9 cellular contexts compared by ENCODE assay signal in the genomic region with DNA sequence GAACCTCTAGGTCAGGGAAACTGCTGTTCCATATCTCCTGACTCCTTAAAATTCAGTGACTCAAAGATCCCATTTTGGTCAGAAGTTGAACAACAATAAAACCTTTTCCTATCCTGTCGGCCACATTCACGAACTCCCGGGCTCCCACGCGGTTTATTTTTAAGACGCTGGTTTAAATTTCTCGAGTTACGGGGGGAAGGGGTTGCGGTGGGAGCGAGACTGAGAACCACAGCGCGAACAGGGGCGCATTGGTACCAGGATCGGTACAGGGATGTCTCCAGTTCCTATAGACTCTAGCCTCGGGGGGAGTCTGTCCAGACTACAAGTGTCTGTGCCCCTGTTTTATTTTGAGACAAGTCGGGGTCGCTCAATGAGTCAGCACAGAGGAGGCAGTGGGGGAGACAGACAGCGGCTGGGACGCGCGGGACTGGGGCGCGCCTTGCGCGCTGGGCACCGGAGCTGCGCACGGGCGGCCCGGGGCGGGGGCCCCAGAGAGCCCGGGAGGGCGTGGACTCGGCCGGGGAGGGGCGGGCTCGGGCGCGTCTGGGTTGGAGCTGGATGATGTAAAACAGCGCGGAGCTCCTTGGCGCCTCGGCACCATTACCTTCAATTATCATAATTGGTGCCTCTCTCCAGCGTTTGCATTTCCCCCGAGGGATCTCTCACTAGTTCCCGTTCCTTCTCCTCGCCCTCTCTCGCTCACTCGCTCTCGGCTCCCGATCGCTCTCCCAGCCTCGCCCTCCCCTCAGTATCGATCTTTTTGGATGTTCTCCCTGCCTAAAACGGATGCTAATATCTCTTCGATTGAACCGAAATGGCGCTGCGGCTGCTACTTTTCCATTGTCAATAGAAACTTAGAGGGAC. TPM values are rescaled to one million over a fixed set of nuclear protein-coding genes. Genes with fewer than 3 reads are reported as not detected.
A peak's percentile ranks its signal among the peaks of the same experiment; 100 is the strongest.
DNase-seq lines count a peak whose midpoint lies in the region; ATAC-seq lines count a peak whose summit lies in the region.
"Had no signal": no experiment of that assay in that cellular context is flagged by ENCODE, and none has a peak within 500 bp of the region (broad histone marks: within the 10 kb centered on the region; RNA-seq: fewer than 3 reads in every experiment).

No MANE protein-coding gene starts in this region.

- ATAC-seq in effector memory CD8-positive, alpha-beta T cell (replicated peaks) = peak; percentile 85
- peak; percentile 90 for ATAC-seq in stimulated activated naive CD8-positive, alpha-beta T cell treated with anti-CD3 and anti-CD28 coated beads, Interleukin-15, amount 100 ng/mL, for 72 hours
- ATAC-seq in HG03342 (IDR thresholded peaks at IDR 0.05; ENCODE audit: unreplicated experiment) = no peak

- no peaks in the 10 kb centered on the region for H3K36me3 Mint-ChIP-seq in activated CD4-positive, alpha-beta T cell treated with anti-CD3 and anti-CD28 coated beads, Interleukin-2, amount 10 ng/mL, durations not matched to agents 24 days and 14 days (ENCODE audit: low read depth)
- peaks cover 4% of the 10 kb centered on the region for H3K36me3 Mint-ChIP-seq in effector memory CD8-positive, alpha-beta T cell (ENCODE audit: insufficient read depth)

- intact Hi-C loops in activated CD4-positive, alpha-beta T cell treated with anti-CD3 and anti-CD28 coated beads, Interleukin-2, amount 10 ng/mL, durations not matched to agents 24 days and 14 days (cut with micrococcal nuclease) = loop anchor here (2.0 to 10.0 kb wide), 2 partner anchors 322 to 466 kb away; no protein-coding TSS in a partner anchor

- H3K4me1 Mint-ChIP-seq in activated CD4-positive, alpha-beta T cell treated with anti-CD3 and anti-CD28 coated beads, Interleukin-2, amount 10 ng/mL, durations not matched to agents 24 days and 14 days = peaks cover 8% of the 10 kb centered on the region
- H3K4me1 Mint-ChIP-seq in effector memory CD8-positive, alpha-beta T cell (ENCODE audit: low read depth in 2 of 2) = peaks cover 7 to 14% of the 10 kb centered on the region in 2 donors
- H3K4me1 Mint-ChIP-seq in stimulated activated naive CD8-positive, alpha-beta T cell treated with anti-CD3 and anti-CD28 coated beads, Interleukin-15, amount 100 ng/mL, for 72 hours = peaks cover 15% of the 10 kb centered on the region

- peaks cover 56% of the 10 kb centered on the region for H3K27me3 Mint-ChIP-seq in activated CD4-positive, alpha-beta T cell treated with anti-CD3 and anti-CD28 coated beads, Interleukin-2, amount 10 ng/mL, durations not matched to agents 24 days and 14 days
- peaks cover 77 to 86% of the 10 kb centered on the region in 2 donors for H3K27me3 Mint-ChIP-seq in effector memory CD8-positive, alpha-beta T cell
- peaks cover 77% of the 10 kb centered on the region for H3K27me3 Mint-ChIP-seq in stimulated activated naive CD8-positive, alpha-beta T cell treated with anti-CD3 and anti-CD28 coated beads, Interleukin-15, amount 100 ng/mL, for 72 hours

- peaks cover 20% of the 10 kb centered on the region for H3K4me1 ChIP-seq in mesodermal cell (ENCODE audit: control insufficient read depth, insufficient read depth, low read length, poor library complexity, severe bottlenecking)

- peak; percentile 78 for DNase-seq in AG20443 (ENCODE audit: low spot score)
- peak; percentile 47 for DNase-seq in HuH-7.5 (ENCODE audit: low spot score)
- DNase-seq in activated CD4-positive, alpha-beta T cell treated with anti-CD3 and anti-CD28 coated beads, Interleukin-2, amount 10 ng/mL, durations not matched to agents 24 days and 14 days = peak; percentile 84
- peak in 2 of 3 experiments; percentile 35 to 37 for DNase-seq in effector memory CD8-positive, alpha-beta T cell
- DNase-seq in stimulated activated naive CD8-positive, alpha-beta T cell treated with anti-CD3 and anti-CD28 coated beads, Interleukin-15, amount 100 ng/mL, for 72 hours = peak; percentile 49 to 55
- DNase-seq in SKM-1 treated with dmso at 0.1 percent for 144 hours (lab: John Stamatoyannopoulos, UW; ENCODE audit: unreplicated experiment) = no peak

- peak overlapping the region; percentile 50 for H3K4me3 ChIP-seq in mesodermal cell (ENCODE audit: extremely low read depth, insufficient read depth, low read length, poor library complexity, severe bottlenecking)

- H3K36me3 ChIP-seq in mesodermal cell (ENCODE audit: control insufficient read depth, insufficient read depth, low read length) = no peaks in the 10 kb centered on the region

- H3K27ac Mint-ChIP-seq in activated CD4-positive, alpha-beta T cell treated with anti-CD3 and anti-CD28 coated beads, Interleukin-2, amount 10 ng/mL, durations not matched to agents 24 days and 14 days = no peak overlapping the region
- H3K27ac Mint-ChIP-seq in effector memory CD8-positive, alpha-beta T cell = no peak overlapping the region
- peak overlapping the region; percentile 11 to 15 for H3K27ac Mint-ChIP-seq in stimulated activated naive CD8-positive, alpha-beta T cell treated with anti-CD3 and anti-CD28 coated beads, Interleukin-15, amount 100 ng/mL, for 72 hours

- no peaks in the 10 kb centered on the region for H3K9me3 Mint-ChIP-seq in activated CD4-positive, alpha-beta T cell treated with anti-CD3 and anti-CD28 coated beads, Interleukin-2, amount 10 ng/mL, durations not matched to agents 24 days and 14 days
- H3K9me3 Mint-ChIP-seq in effector memory CD8-positive, alpha-beta T cell = no peaks in the 10 kb centered on the region
- no peaks in the 10 kb centered on the region for H3K9me3 Mint-ChIP-seq in stimulated activated naive CD8-positive, alpha-beta T cell treated with anti-CD3 and anti-CD28 coated beads, Interleukin-15, amount 100 ng/mL, for 72 hours

- H3K4me3 Mint-ChIP-seq in activated CD4-positive, alpha-beta T cell treated with anti-CD3 and anti-CD28 coated beads, Interleukin-2, amount 10 ng/mL, durations not matched to agents 24 days and 14 days = peak overlapping the region; percentile 81
- peak overlapping the region; percentile 62 to 75 for H3K4me3 Mint-ChIP-seq in effector memory CD8-positive, alpha-beta T cell
- H3K4me3 Mint-ChIP-seq in stimulated activated naive CD8-positive, alpha-beta T cell treated with anti-CD3 and anti-CD28 coated beads, Interleukin-15, amount 100 ng/mL, for 72 hours = peak overlapping the region; percentile 88 to 92

- peak overlapping the region; percentile 95 for H3K27ac ChIP-seq in mesodermal cell (ENCODE audit: low read depth, low read length, severe bottlenecking)
- H3K27ac ChIP-seq: epithelial cell of prostate had no signal

- WGBS in mesodermal cell (ENCODE audit: insufficient coverage in 2 of 2), 2 experiments = 3% methylated on average over 47 to 58 of the region's 59 CpGs

- no peaks in the 10 kb centered on the region for H3K9me3 ChIP-seq in mesodermal cell (ENCODE audit: control insufficient read depth, low read length)

RNA-seq across cellular contexts. Expression of gene BAMBI, which starts 8.7 kb away (rescaled TPM):
- total RNA-seq in activated CD4-positive, alpha-beta T cell treated with anti-CD3 and anti-CD28 coated beads, Interleukin-2, amount 10 ng/mL, durations not matched to agents 24 days and 14 days = 0.31 and 0.44 TPM in 2 replicates
- polyA plus RNA-seq in mesodermal cell (2013, experiment 1 of 2) = 496 TPM
- polyA plus RNA-seq in mesodermal cell (2013, experiment 2 of 2) = 515 TPM

Comparison
In these comparisons a context has a peak if more than half of its experiments do, and no peak if none do; other contexts are left out.
1. H3K27ac Mint-ChIP-seq: peak in stimulated activated naive CD8-positive, alpha-beta T cell treated with anti-CD3 and anti-CD28 coated beads, Interleukin-15, amount 100 ng/mL, for 72 hours (2 of 2); none in activated CD4-positive, alpha-beta T cell treated with anti-CD3 and anti-CD28 coated beads, Interleukin-2, amount 10 ng/mL, durations not matched to agents 24 days and 14 days (single experiment) and effector memory CD8-positive, alpha-beta T cell (0 of 2).
2. Peak in every context shown above with its lines, with median percentiles within 50 percentile points of each other: H3K4me3 Mint-ChIP-seq.